21 cellular contexts compared by ENCODE assay signal in the genomic region with DNA sequence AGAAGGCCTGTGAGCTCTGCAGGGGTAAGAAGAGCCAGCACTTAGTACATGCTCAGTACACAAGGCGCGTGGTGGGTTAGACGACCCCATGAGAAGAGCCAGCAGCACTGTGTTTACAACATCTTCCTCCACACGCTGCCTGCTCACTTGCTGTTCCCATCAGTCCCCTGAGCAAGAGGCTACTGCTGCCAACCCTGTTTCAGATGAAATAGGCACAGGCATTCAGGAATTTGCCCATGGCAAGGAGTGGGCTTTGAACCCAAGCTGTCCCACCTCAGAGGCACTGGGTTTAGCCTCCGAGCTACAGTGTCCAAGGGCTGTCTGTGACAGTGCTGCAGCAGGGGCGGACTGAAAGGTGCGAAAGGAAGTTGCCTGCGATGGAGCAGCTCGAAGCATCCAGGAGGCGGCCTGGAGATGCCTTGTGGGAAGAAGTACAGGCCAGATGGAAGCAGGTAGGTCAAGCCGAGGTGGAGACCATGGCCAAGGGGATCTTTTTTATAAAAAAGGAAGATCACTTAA.
"Had no signal": no experiment of that assay in that cellular context is flagged by ENCODE, and none has a peak within 500 bp of the region (broad histone marks: within the 10 kb centered on the region; RNA-seq: fewer than 3 reads in every experiment).

No MANE protein-coding gene starts in this region.

- H3K27me3 Mint-ChIP-seq: activated CD4-positive, alpha-beta memory T cell treated with anti-CD3 and anti-CD28 coated beads, Interleukin-2, amount 10 ng/mL, durations not matched to agents 7 days and 5 days had no signal

- H3K4me3 ChIP-seq: gastrocnemius medialis, tibial nerve had no signal

- H3K27ac ChIP-seq: gastrocnemius medialis, parathyroid adenoma, tibial nerve had no signal

- H3K9me3 ChIP-seq: gastrocnemius medialis, tibial nerve had no signal

- H3K36me3 ChIP-seq: gastrocnemius medialis, tibial nerve had no signal

- H3K27ac Mint-ChIP-seq: activated CD4-positive, alpha-beta memory T cell treated with anti-CD3 and anti-CD28 coated beads, Interleukin-2, amount 10 ng/mL, durations not matched to agents 7 days and 5 days; activated CD4-positive, alpha-beta T cell treated with anti-CD3 and anti-CD28 coated beads, Interleukin-2, amount 10 ng/mL, durations not matched to agents 24 days and 14 days; activated naive CD4-positive, alpha-beta T cell treated with anti-CD3 and anti-CD28 coated beads for 36 hours; activated naive CD8-positive, alpha-beta T cell treated with anti-CD3 and anti-CD28 coated beads, Interleukin-2, amount 10 ng/mL, durations not matched to agents 7 days and 5 days; activated T-cell treated with anti-CD3 and anti-CD28 coated beads, Interleukin-2, amount 50 U/mL, for 72 hours; memory B cell; stimulated activated naive CD8-positive, alpha-beta T cell treated with anti-CD3 and anti-CD28 coated beads, Interleukin-15, Interleukin-2, amounts not matched to agents 100 ng/mL and 50 ng/mL, for 24 hours had no signal

- H3K9ac ChIP-seq: parathyroid adenoma had no signal

- H3K9me3 Mint-ChIP-seq: activated CD4-positive, alpha-beta memory T cell treated with anti-CD3 and anti-CD28 coated beads, Interleukin-2, amount 10 ng/mL, durations not matched to agents 7 days and 5 days; activated CD4-positive, alpha-beta T cell treated with anti-CD3 and anti-CD28 coated beads, Interleukin-2, amount 10 ng/mL, durations not matched to agents 24 days and 14 days; activated naive CD4-positive, alpha-beta T cell treated with anti-CD3 and anti-CD28 coated beads for 36 hours; activated naive CD8-positive, alpha-beta T cell treated with anti-CD3 and anti-CD28 coated beads, Interleukin-2, amount 10 ng/mL, durations not matched to agents 7 days and 5 days; activated T-cell treated with anti-CD3 and anti-CD28 coated beads, Interleukin-2, amount 50 U/mL, for 72 hours; memory B cell; stimulated activated naive CD8-positive, alpha-beta T cell treated with anti-CD3 and anti-CD28 coated beads, Interleukin-15, Interleukin-2, amounts not matched to agents 100 ng/mL and 50 ng/mL, for 24 hours had no signal

- ATAC-seq: activated CD4-positive, CD25-positive, alpha-beta regulatory T cell treated with anti-CD3 and anti-CD28 coated beads, Interleukin-2, amount 50 U/mL, for 24 hours; activated T-cell treated with anti-CD3 and anti-CD28 coated beads, Interleukin-2, amount 50 U/mL, for 72 hours; esophagus mucosa; gastrocnemius medialis; left cardiac atrium; T-helper 17 cell had no signal

- H3K4me1 ChIP-seq: gastrocnemius medialis, parathyroid adenoma had no signal

- H3K36me3 Mint-ChIP-seq: activated naive CD8-positive, alpha-beta T cell treated with anti-CD3 and anti-CD28 coated beads, Interleukin-2, amount 10 ng/mL, durations not matched to agents 7 days and 5 days; memory B cell had no signal

- H3K4me3 Mint-ChIP-seq: activated CD4-positive, alpha-beta memory T cell treated with anti-CD3 and anti-CD28 coated beads, Interleukin-2, amount 10 ng/mL, durations not matched to agents 7 days and 5 days; activated CD4-positive, alpha-beta T cell treated with anti-CD3 and anti-CD28 coated beads, Interleukin-2, amount 10 ng/mL, durations not matched to agents 24 days and 14 days; activated naive CD4-positive, alpha-beta T cell treated with anti-CD3 and anti-CD28 coated beads for 36 hours; activated naive CD8-positive, alpha-beta T cell treated with anti-CD3 and anti-CD28 coated beads, Interleukin-2, amount 10 ng/mL, durations not matched to agents 7 days and 5 days; activated T-cell treated with anti-CD3 and anti-CD28 coated beads, Interleukin-2, amount 50 U/mL, for 72 hours; memory B cell; stimulated activated naive CD8-positive, alpha-beta T cell treated with anti-CD3 and anti-CD28 coated beads, Interleukin-15, Interleukin-2, amounts not matched to agents 100 ng/mL and 50 ng/mL, for 24 hours; T-helper 17 cell had no signal

- H3K4me1 Mint-ChIP-seq: activated CD4-positive, alpha-beta memory T cell treated with anti-CD3 and anti-CD28 coated beads, Interleukin-2, amount 10 ng/mL, durations not matched to agents 7 days and 5 days; activated CD4-positive, alpha-beta T cell treated with anti-CD3 and anti-CD28 coated beads, Interleukin-2, amount 10 ng/mL, durations not matched to agents 24 days and 14 days; activated naive CD8-positive, alpha-beta T cell treated with anti-CD3 and anti-CD28 coated beads, Interleukin-2, amount 10 ng/mL, durations not matched to agents 7 days and 5 days had no signal

- DNase-seq: activated CD4-positive, alpha-beta memory T cell treated with anti-CD3 and anti-CD28 coated beads, Interleukin-2, amount 10 ng/mL, durations not matched to agents 7 days and 5 days; activated CD4-positive, alpha-beta T cell treated with anti-CD3 and anti-CD28 coated beads, Interleukin-2, amount 10 ng/mL, durations not matched to agents 24 days and 14 days; activated effector memory CD4-positive, alpha-beta T cell treated with Interleukin-2 at 50 U/mL for 16 hours; activated naive CD4-positive, alpha-beta T cell treated with anti-CD3 and anti-CD28 coated beads for 36 hours; activated naive CD8-positive, alpha-beta T cell treated with anti-CD3 and anti-CD28 coated beads, Interleukin-2, amount 10 ng/mL, durations not matched to agents 7 days and 5 days; activated T-cell treated with anti-CD3 and anti-CD28 coated beads, Interleukin-2, amount 50 U/mL, for 72 hours; amniotic stem cell; effector CD8-positive, alpha-beta T cell; gastrocnemius medialis; hypothalamus; left cardiac atrium; right cardiac atrium; stimulated activated CD4-positive, alpha-beta T cell treated with anti-CD3 and anti-CD28 coated beads, Interleukin-12 subunit alpha, Interleukin-12 subunit beta, amount 100 ng/mL, for 4 hours; stimulated activated CD4-positive, alpha-beta T cell treated with anti-CD3 and anti-CD28 coated beads, Interleukin-4, amount 100 ng/mL, for 4 hours; T-helper 17 cell had no signal
